ENCODE assay signal across 1 cellular context in genomic region chr1:225768662-225769426, GRCh38.
TF ChIP-seq lines count a peak whose summit lies in the region.

No MANE protein-coding gene starts in this region.

TF ChIP-seq in HepG2, 621 proteins besides CTCF, POLR2A, EP300 and RAD21 (continued from another document and continues in another):
- TF ChIP-seq ZBTB43 (CRISPR knock-in tag; conservative IDR thresholded peaks at IDR 0.05) = peak; percentile 82; the same call in 1 of the 2 replicates
- peak; percentile 63; the same call in 1 of the 2 replicates for TF ChIP-seq HOXA5 (CRISPR knock-in tag; IDR thresholded peaks at IDR 0.05)
- TF ChIP-seq MLX (CRISPR knock-in tag; IDR thresholded peaks at IDR 0.05) = 0 out of 2 replicates have a peak, but pooled peaks have one; percentile 13
- 0 out of 2 replicates have a peak, but pooled peaks have one; percentile 17 for TF ChIP-seq HMG20B (CRISPR knock-in tag; conservative IDR thresholded peaks at IDR 0.05)
- TF ChIP-seq IRF9 (CRISPR knock-in tag; IDR thresholded peaks at IDR 0.05; ENCODE audit: borderline replicate concordance) = no peak
- 0 out of 2 replicates have a peak, but pooled peaks have one; percentile 16 for TF ChIP-seq CREM (IDR thresholded peaks at IDR 0.05)
- no peak for TF ChIP-seq CREM (CRISPR knock-in tag; IDR thresholded peaks at IDR 0.05)
- peak; percentile 48 for TF ChIP-seq ZNF740 (CRISPR knock-in tag; IDR thresholded peaks at IDR 0.05)
- peak; percentile 60 for TF ChIP-seq RXRA (CRISPR knock-in tag; IDR thresholded peaks at IDR 0.05)
- peak; percentile 40; the same call in 1 of the 2 replicates for TF ChIP-seq JUND (CRISPR knock-in tag; IDR thresholded peaks at IDR 0.05)
- no peak for TF ChIP-seq FOXP1 (IDR thresholded peaks at IDR 0.05)
- TF ChIP-seq FOXP1 (CRISPR knock-in tag; IDR thresholded peaks at IDR 0.05) = 0 out of 2 replicates have a peak, but pooled peaks have one; percentile 39
- TF ChIP-seq ELF1 (CRISPR knock-in tag; IDR thresholded peaks at IDR 0.05) = 0 out of 2 replicates have a peak, but pooled peaks have one; percentile 39
- 0 out of 2 replicates have a peak, but pooled peaks have one; percentile 7 for TF ChIP-seq NFKBIZ (CRISPR knock-in tag; IDR thresholded peaks at IDR 0.05)
- no peak for TF ChIP-seq ZBTB2 (CRISPR knock-in tag; IDR thresholded peaks at IDR 0.05; ENCODE audit: low read depth)
- TF ChIP-seq PRPF4 (IDR thresholded peaks at IDR 0.05; ENCODE audit: low read depth, low read length, poor library complexity, severe bottlenecking) = no peak
- TF ChIP-seq ZNF205 (CRISPR knock-in tag; IDR thresholded peaks at IDR 0.05) = no peak
- peak; percentile 68 for TF ChIP-seq ARID5B (CRISPR knock-in tag; IDR thresholded peaks at IDR 0.05)
- peak; percentile 19; the same call in 1 of the 2 replicates for TF ChIP-seq IRF2 (CRISPR knock-in tag; IDR thresholded peaks at IDR 0.05)
- no peak for TF ChIP-seq NFIC (IDR thresholded peaks at IDR 0.05; ENCODE audit: low read length)
- TF ChIP-seq GATAD2A (CRISPR knock-in tag; IDR thresholded peaks at IDR 0.05) = peak; percentile 86
- peak; percentile 73 for TF ChIP-seq HDAC2 (CRISPR knock-in tag; IDR thresholded peaks at IDR 0.05)
- TF ChIP-seq ZNF264 (CRISPR knock-in tag; IDR thresholded peaks at IDR 0.05) = 0 out of 2 replicates have a peak, but pooled peaks have one; percentile 47
- 0 out of 2 replicates have a peak, but pooled peaks have one; percentile 5 for TF ChIP-seq TFE3 (CRISPR knock-in tag; IDR thresholded peaks at IDR 0.05)
- TF ChIP-seq HMGXB4 (CRISPR knock-in tag; IDR thresholded peaks at IDR 0.05; ENCODE audit: borderline replicate concordance in 1 of 2, low read depth in 1 of 2) = peak in 1 of 2 experiments; percentile 45; a peak in 1 of 4 replicates
- 0 out of 2 replicates have a peak, but pooled peaks have one; percentile 8 for TF ChIP-seq RBFOX2 (IDR thresholded peaks at IDR 0.05; ENCODE audit: low read depth, low read length)
- peak; percentile 70; the same call in 1 of the 2 replicates for TF ChIP-seq TFAP4 (IDR thresholded peaks at IDR 0.05; ENCODE audit: borderline replicate concordance, low read depth)
- TF ChIP-seq CEBPG (CRISPR knock-in tag; IDR thresholded peaks at IDR 0.05) = peak; percentile 97
- no peak for TF ChIP-seq ZMYM2 (CRISPR knock-in tag; IDR thresholded peaks at IDR 0.05)
- TF ChIP-seq SOX13 (IDR thresholded peaks at IDR 0.05) = no peak
- TF ChIP-seq SOX13 (CRISPR knock-in tag; conservative IDR thresholded peaks at IDR 0.05 in 1 of 2, IDR thresholded peaks at IDR 0.05 in 1 of 2) = peak in 1 of 2 experiments; percentile 77; a peak in 2 of 4 replicates
- TF ChIP-seq CREB1 (IDR thresholded peaks at IDR 0.05) = peak; percentile 59
- no peak for TF ChIP-seq CREB1 (CRISPR knock-in tag; IDR thresholded peaks at IDR 0.05)
- no peak for TF ChIP-seq ZNF558 (CRISPR knock-in tag; IDR thresholded peaks at IDR 0.05; ENCODE audit: borderline replicate concordance)
- TF ChIP-seq FOXO1 (CRISPR knock-in tag; IDR thresholded peaks at IDR 0.05) = peak; percentile 33; the same call in 1 of the 2 replicates
- TF ChIP-seq CENPBD1 (CRISPR knock-in tag; IDR thresholded peaks at IDR 0.05; ENCODE audit: borderline replicate concordance, low read depth) = no peak
- TF ChIP-seq HOXA3 (CRISPR knock-in tag; IDR thresholded peaks at IDR 0.05) = peak; percentile 59
- peak; percentile 39; the same call in 1 of the 2 replicates for TF ChIP-seq TBX2 (CRISPR knock-in tag; IDR thresholded peaks at IDR 0.05; ENCODE audit: borderline replicate concordance)
- peak; percentile 56 to 60; a peak in 1 of 4 replicates for TF ChIP-seq MAFK (conservative IDR thresholded peaks at IDR 0.05 in 1 of 2, IDR thresholded peaks at IDR 0.05 in 1 of 2; ENCODE audit: low read length in 2 of 2)
- TF ChIP-seq GTF3A (CRISPR knock-in tag; conservative IDR thresholded peaks at IDR 0.05) = no peak
- 0 out of 2 replicates have a peak, but pooled peaks have one; percentile 42 for TF ChIP-seq MIXL1 (CRISPR knock-in tag; IDR thresholded peaks at IDR 0.05)
- no peak for TF ChIP-seq DBP (CRISPR knock-in tag; IDR thresholded peaks at IDR 0.05; ENCODE audit: not compliant biosample characterization)
- TF ChIP-seq ZNF12 (CRISPR knock-in tag; IDR thresholded peaks at IDR 0.05) = 0 out of 2 replicates have a peak, but pooled peaks have one; percentile 41
- TF ChIP-seq HNRNPL (IDR thresholded peaks at IDR 0.05; ENCODE audit: low read depth, low read length) = no peak
- TF ChIP-seq POGK (CRISPR knock-in tag; conservative IDR thresholded peaks at IDR 0.05) = no peak
- peak; percentile 33; the same call in 1 of the 2 replicates for TF ChIP-seq ZMYM4 (CRISPR knock-in tag; IDR thresholded peaks at IDR 0.05)
- no peak for TF ChIP-seq ZNF879 (CRISPR knock-in tag; IDR thresholded peaks at IDR 0.05)
- TF ChIP-seq ZNF34 (CRISPR knock-in tag; IDR thresholded peaks at IDR 0.05; ENCODE audit: borderline replicate concordance) = 0 out of 2 replicates have a peak, but pooled peaks have one; percentile 61
- no peak for TF ChIP-seq POGZ (CRISPR knock-in tag; IDR thresholded peaks at IDR 0.05)
- TF ChIP-seq CBX1 (IDR thresholded peaks at IDR 0.05; ENCODE audit: low read depth) = peak; percentile 48
- peak; percentile 36; the same call in 1 of the 2 replicates for TF ChIP-seq PHF8 (CRISPR knock-in tag; IDR thresholded peaks at IDR 0.05)
